ENCODE assay signal across 10 cellular contexts in the genomic region with DNA sequence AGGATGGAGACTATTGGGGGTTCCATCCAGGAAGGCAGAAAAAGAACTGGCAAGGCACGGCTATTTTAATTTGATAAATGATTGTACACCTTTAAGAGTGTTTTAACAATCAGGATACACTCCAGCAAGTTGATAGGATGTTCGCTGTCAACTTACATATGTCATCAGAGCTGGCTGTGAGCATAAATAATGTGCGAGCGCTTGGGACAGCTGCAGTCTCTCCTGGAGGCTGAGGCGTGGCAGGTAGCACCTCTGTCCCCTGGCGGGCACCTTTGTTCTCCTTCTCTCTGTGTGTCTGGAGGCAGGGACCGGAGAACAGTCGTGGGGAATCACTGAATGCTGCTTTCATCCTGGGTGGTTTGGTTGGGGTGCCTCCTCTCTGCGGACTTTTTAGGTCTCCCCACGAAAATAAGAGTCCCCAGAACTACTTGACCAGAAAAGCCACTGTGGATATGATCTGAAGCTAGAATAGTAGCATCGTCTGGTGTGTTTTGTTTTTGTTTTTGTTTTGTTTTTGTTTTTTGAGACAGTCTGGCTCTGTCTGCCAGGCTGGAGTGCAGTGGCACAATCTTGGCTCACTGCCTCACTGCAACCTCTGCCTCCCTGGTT. TPM values are rescaled to one million over a fixed set of nuclear protein-coding genes. Genes with fewer than 3 reads are reported as not detected.
DNase-seq lines count a peak whose midpoint lies in the region; ATAC-seq and TF ChIP-seq lines count a peak whose summit lies in the region.
"Had no signal": no experiment of that assay in that cellular context is flagged by ENCODE, and none has a peak within 500 bp of the region (broad histone marks: within the 10 kb centered on the region; RNA-seq: fewer than 3 reads in every experiment).

No MANE protein-coding gene starts in this region.

- intact Hi-C loops in left ventricle myocardium superior (cut with micrococcal nuclease): no loop called here
- intact Hi-C loops in gastrocnemius medialis (cut with DNase I; ENCODE audit: low total_unique reads): no loop called here

- TF ChIP-seq CTCF in gastrocnemius medialis (IDR thresholded peaks at IDR 0.05 in 4 of 5, conservative IDR thresholded peaks at IDR 0.05 in 1 of 5): peak in 2 of 5 experiments; percentile 14 to 26

- peak; percentile 55 for ATAC-seq in left ventricle myocardium superior
- peak; percentile 37 to 38 for ATAC-seq in gastrocnemius medialis
- no peak for ATAC-seq in GM18519 (IDR thresholded peaks at IDR 0.05; ENCODE audit: low FRiP score, unreplicated experiment)
- no peak for ATAC-seq in HG02852 (IDR thresholded peaks at IDR 0.05; ENCODE audit: unreplicated experiment)
- no peak for ATAC-seq in HG03520 (IDR thresholded peaks at IDR 0.05; ENCODE audit: unreplicated experiment)

- in situ Hi-C loops in gastrocnemius medialis (cut with MboI; ENCODE audit: low sequenced_read_pairs in 4 of 4): no loop called here

- peak overlapping the region; percentile 93 for H3K27ac ChIP-seq in KOPT-K1 (ENCODE audit: low read depth, low read length, poor library complexity, severe bottlenecking)
- peak overlapping the region; percentile 98 to 99 (median 99) for H3K27ac ChIP-seq in gastrocnemius medialis

- peak; percentile 61 to 62 for TF ChIP-seq POLR2A in gastrocnemius medialis (IDR thresholded peaks at IDR 0.05)

- H3K9me3 ChIP-seq in KOPT-K1 (ENCODE audit: insufficient read depth, low read length, poor library complexity, severe bottlenecking) (no peaks in the 10 kb centered on the region), gastrocnemius medialis (no peaks in the 10 kb centered on the region)

- no peak overlapping the region for H3K4me3 ChIP-seq in gastrocnemius medialis

- H3K36me3 ChIP-seq in KOPT-K1 (ENCODE audit: insufficient read depth, low read length) (peaks cover 74% of the 10 kb centered on the region), gastrocnemius medialis (no peaks in the 10 kb centered on the region)

- no peaks in the 10 kb centered on the region for H3K27me3 ChIP-seq in gastrocnemius medialis

- peaks cover 61 to 70% of the 10 kb centered on the region in 2 donors for H3K4me1 ChIP-seq in gastrocnemius medialis

- DNase-seq in NCI-H748 treated with DMSO at 0.1 percent for 48 hours (lab: John Stamatoyannopoulos, UW) (peak; percentile 44), left ventricle myocardium superior (no peak), gastrocnemius medialis (peak; percentile 63 to 66), GOT3 (lab: John Stamatoyannopoulos, UW) (no peak)
- DNase-seq: activated CD4-positive, alpha-beta T cell treated with anti-CD3 and anti-CD28 coated beads for 1 hour; activated naive CD8-positive, alpha-beta T cell treated with anti-CD3 and anti-CD28 coated beads, Interleukin-2, amount 10 ng/mL, durations not matched to agents 7 days and 5 days had no signal

RNA-seq across cellular contexts. Expression of gene BAHCC1, which starts 9.4 kb away (rescaled TPM):
- total RNA-seq in left ventricle myocardium superior (8.6 TPM), gastrocnemius medialis (1 to 10 TPM; 2.5 to 8.4 (median 5.8) TPM)

Comparison
In these comparisons a context has a peak if more than half of its experiments do, and no peak if none do; other contexts are left out.
1. DNase-seq: peak in NCI-H748 treated with DMSO at 0.1 percent for 48 hours (single experiment) and gastrocnemius medialis (2 of 2); none in left ventricle myocardium superior (single experiment) and GOT3 (single experiment).
2. ATAC-seq: peak in left ventricle myocardium superior (single experiment) and gastrocnemius medialis (2 of 2); none in GM18519 (single experiment), HG02852 (single experiment) and HG03520 (single experiment).